In the genomic region with DNA sequence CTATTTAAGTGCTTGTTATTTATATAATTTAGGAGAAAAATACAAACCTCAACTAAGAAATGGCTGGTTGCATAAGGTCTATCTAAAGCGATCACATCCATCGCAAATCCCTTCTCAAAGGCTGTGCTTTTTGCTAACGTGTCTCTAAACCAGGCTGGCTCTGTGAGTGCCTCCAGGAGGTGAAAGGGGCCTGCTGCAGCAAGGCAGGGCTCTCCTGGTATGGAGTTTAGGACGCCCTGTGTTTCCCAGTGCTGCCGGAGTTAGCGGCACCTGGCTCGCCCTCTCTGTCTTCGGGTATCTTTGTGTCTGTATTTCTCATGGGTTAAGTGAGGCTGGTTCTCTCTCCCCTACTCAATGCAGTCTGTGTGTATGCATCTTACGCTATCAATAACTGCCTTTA, we compare ENCODE assay signal across 13 cellular contexts.
A peak's percentile ranks its signal among the peaks of the same experiment; 100 is the strongest.
DNase-seq lines count a peak whose midpoint lies in the region; ATAC-seq and TF ChIP-seq lines count a peak whose summit lies in the region.
"Had no signal": no experiment of that assay in that cellular context is flagged by ENCODE, and none has a peak within 500 bp of the region (broad histone marks: within the 10 kb centered on the region; RNA-seq: fewer than 3 reads in every experiment).

No MANE protein-coding gene starts in this region.

- POLR2A ChIA-PET in activated CD8-positive, alpha-beta T cell treated with anti-CD3 and anti-CD28 coated beads for 36 hours (lab: Charles Lee), result interaction anchor here (0.6 kb wide), 1 partner anchor 158 kb away, joined by 3 read pairs; no protein-coding TSS in a partner anchor

- H3K36me3 Mint-ChIP-seq in activated CD8-positive, alpha-beta memory T cell treated with anti-CD3 and anti-CD28 coated beads, Interleukin-2, amount 10 ng/mL, durations not matched to agents 7 days and 5 days, result no peaks in the 10 kb centered on the region
- H3K36me3 Mint-ChIP-seq in activated CD8-positive, alpha-beta T cell treated with anti-CD3 and anti-CD28 coated beads for 36 hours (ENCODE audit: low read depth), result no peaks in the 10 kb centered on the region
- H3K36me3 Mint-ChIP-seq in endodermal cell (ENCODE audit: low read depth), result peaks cover 65% of the 10 kb centered on the region
- H3K36me3 Mint-ChIP-seq: CD8-positive, alpha-beta memory T cell had no signal

- WGBS in endodermal cell (ENCODE audit: insufficient coverage in 1 of 2, insufficient read length in 1 of 2), 2 experiments, result 91 to 95% methylated on average over 8 to 9 of the region's 9 CpGs
- WGBS in esophagus squamous epithelium, 2 donors, result 82 to 91% methylated on average over 7 to 9 of the region's 9 CpGs

- no peak for TF ChIP-seq POLR2A in esophagus squamous epithelium (IDR thresholded peaks at IDR 0.05)

- H3K4me3 ChIP-seq in endodermal cell (ENCODE audit: low read length) (no peak overlapping the region), esophagus squamous epithelium (no peak overlapping the region)
- H3K4me3 ChIP-seq: BLaER1 had no signal

- peaks cover 38% of the 10 kb centered on the region for H3K36me3 ChIP-seq in endodermal cell (ENCODE audit: control insufficient read depth, insufficient read depth, low read length)
- H3K36me3 ChIP-seq in esophagus squamous epithelium, result peaks cover 0 to 10% (median 0%) of the 10 kb centered on the region in 3 donors

- H3K9ac ChIP-seq in endodermal cell (ENCODE audit: extremely low read depth, low read length, poor library complexity, severe bottlenecking), result no peak overlapping the region
- H3K9ac ChIP-seq: BLaER1 had no signal

- H3K27me3 Mint-ChIP-seq in activated CD8-positive, alpha-beta memory T cell treated with anti-CD3 and anti-CD28 coated beads, Interleukin-2, amount 10 ng/mL, durations not matched to agents 7 days and 5 days, result no peaks in the 10 kb centered on the region
- no peaks in the 10 kb centered on the region for H3K27me3 Mint-ChIP-seq in activated CD8-positive, alpha-beta T cell treated with anti-CD3 and anti-CD28 coated beads for 36 hours
- no peaks in the 10 kb centered on the region for H3K27me3 Mint-ChIP-seq in endodermal cell (ENCODE audit: insufficient read depth)

- no peaks in the 10 kb centered on the region for H3K9me3 Mint-ChIP-seq in activated CD8-positive, alpha-beta memory T cell treated with anti-CD3 and anti-CD28 coated beads, Interleukin-2, amount 10 ng/mL, durations not matched to agents 7 days and 5 days (ENCODE audit: low read depth)
- H3K9me3 Mint-ChIP-seq in activated CD8-positive, alpha-beta T cell treated with anti-CD3 and anti-CD28 coated beads for 36 hours, result no peaks in the 10 kb centered on the region
- H3K9me3 Mint-ChIP-seq in endodermal cell, result no peaks in the 10 kb centered on the region
- H3K9me3 Mint-ChIP-seq: CD8-positive, alpha-beta memory T cell; H9 had no signal

- peak; percentile 16 for TF ChIP-seq CTCF in activated CD8-positive, alpha-beta T cell treated with anti-CD3 and anti-CD28 coated beads for 36 hours (IDR thresholded peaks at IDR 0.05)
- TF ChIP-seq CTCF in endodermal cell (conservative IDR thresholded peaks at IDR 0.05) (no peak), esophagus squamous epithelium (IDR thresholded peaks at IDR 0.05) (no peak)

- H3K4me1 ChIP-seq in endodermal cell (ENCODE audit: control insufficient read depth, insufficient read depth, low read length) (no peaks in the 10 kb centered on the region), esophagus squamous epithelium (peaks cover 0 to 5% (median 0%) of the 10 kb centered on the region in 3 donors)
- H3K4me1 ChIP-seq: BLaER1, Caco-2 had no signal

- peak overlapping the region; percentile 19 for H3K27ac Mint-ChIP-seq in activated CD8-positive, alpha-beta memory T cell treated with anti-CD3 and anti-CD28 coated beads, Interleukin-2, amount 10 ng/mL, durations not matched to agents 7 days and 5 days
- no peak overlapping the region for H3K27ac Mint-ChIP-seq in activated CD8-positive, alpha-beta T cell treated with anti-CD3 and anti-CD28 coated beads for 36 hours
- H3K27ac Mint-ChIP-seq in endodermal cell, result no peak overlapping the region

- CTCF ChIA-PET in activated CD8-positive, alpha-beta memory T cell treated with anti-CD3 and anti-CD28 coated beads, Interleukin-2, amount 10 ng/mL, durations not matched to agents 7 days and 5 days (lab: Charles Lee), result interaction anchor here (0.7 to 2.9 kb wide), 3 partner anchors 110 to 282 kb away, joined by 3 to 13 read pairs (median 3); no protein-coding TSS in a partner anchor
- CTCF ChIA-PET in activated CD8-positive, alpha-beta T cell treated with anti-CD3 and anti-CD28 coated beads for 36 hours (lab: Charles Lee), result no interaction called here

- no peaks in the 10 kb centered on the region for H3K9me3 ChIP-seq in endodermal cell (ENCODE audit: control insufficient read depth, low read length)
- H3K9me3 ChIP-seq in esophagus squamous epithelium, result no peaks in the 10 kb centered on the region
- H3K9me3 ChIP-seq: BLaER1, Caco-2 had no signal

- ATAC-seq in activated CD8-positive, alpha-beta memory T cell treated with anti-CD3 and anti-CD28 coated beads, Interleukin-2, amount 10 ng/mL, durations not matched to agents 7 days and 5 days, result no peak
- ATAC-seq in activated CD8-positive, alpha-beta T cell treated with anti-CD3 and anti-CD28 coated beads for 36 hours, result no peak

- H3K27ac ChIP-seq in endodermal cell (ENCODE audit: low read depth, low read length), result no peak overlapping the region
- H3K27ac ChIP-seq in esophagus squamous epithelium, result no peak overlapping the region
- H3K27ac ChIP-seq: 22Rv1, BLaER1 had no signal

- H3K4me1 Mint-ChIP-seq in activated CD8-positive, alpha-beta memory T cell treated with anti-CD3 and anti-CD28 coated beads, Interleukin-2, amount 10 ng/mL, durations not matched to agents 7 days and 5 days, result peaks cover 18% of the 10 kb centered on the region
- H3K4me1 Mint-ChIP-seq in activated CD8-positive, alpha-beta T cell treated with anti-CD3 and anti-CD28 coated beads for 36 hours (ENCODE audit: low read depth), result peaks cover 8% of the 10 kb centered on the region
- no peaks in the 10 kb centered on the region for H3K4me1 Mint-ChIP-seq in endodermal cell
- H3K4me1 Mint-ChIP-seq: H9 had no signal

- H3K4me3 Mint-ChIP-seq in activated CD8-positive, alpha-beta memory T cell treated with anti-CD3 and anti-CD28 coated beads, Interleukin-2, amount 10 ng/mL, durations not matched to agents 7 days and 5 days, result no peak overlapping the region
- no peak overlapping the region for H3K4me3 Mint-ChIP-seq in activated CD8-positive, alpha-beta T cell treated with anti-CD3 and anti-CD28 coated beads for 36 hours
- no peak overlapping the region for H3K4me3 Mint-ChIP-seq in endodermal cell
- H3K4me3 Mint-ChIP-seq: CD8-positive, alpha-beta memory T cell; H9 had no signal

- H3K27me3 ChIP-seq in endodermal cell (ENCODE audit: control insufficient read depth, insufficient read depth, low read length, poor library complexity, severe bottlenecking), result no peaks in the 10 kb centered on the region
- no peaks in the 10 kb centered on the region for H3K27me3 ChIP-seq in esophagus squamous epithelium
- H3K27me3 ChIP-seq: BLaER1 had no signal

- intact Hi-C loops in activated CD8-positive, alpha-beta T cell treated with anti-CD3 and anti-CD28 coated beads for 36 hours (cut with micrococcal nuclease), result loop anchor here (10.0 kb wide), 1 partner anchor 702 kb away; no protein-coding TSS in a partner anchor
- intact Hi-C loops in esophagus squamous epithelium (cut with DNase I), result no loop called here

- no peak for DNase-seq in activated CD8-positive, alpha-beta memory T cell treated with anti-CD3 and anti-CD28 coated beads, Interleukin-2, amount 10 ng/mL, durations not matched to agents 7 days and 5 days
- DNase-seq in activated CD8-positive, alpha-beta memory T cell treated with anti-CD3 and anti-CD28 coated beads, Interleukin-2, amount 50 U/mL, for 48 hours, result no peak
- DNase-seq in activated CD8-positive, alpha-beta T cell treated with anti-CD3 and anti-CD28 coated beads for 36 hours, result no peak
- DNase-seq in endodermal cell, result peak; percentile 44
- DNase-seq in activated CD4-positive, alpha-beta T cell treated with anti-CD3 and anti-CD28 coated beads, Interleukin-2, amount 50 U/mL, for 4 hours, result no peak
- DNase-seq in esophagus squamous epithelium (lab: John Stamatoyannopoulos, UW), result no peak
- no peak for DNase-seq in SK-N-DZ (ENCODE audit: low spot score)
- DNase-seq: Caco-2, GF-D8, H9 had no signal
